ENCODE assay signal across 8 cellular contexts in genomic region chr7:151083824-151084160, GRCh38. TPM values are rescaled to one million over a fixed set of nuclear protein-coding genes. Genes with fewer than 3 reads are reported as not detected.
DNase-seq lines count a peak whose midpoint lies in the region; ATAC-seq, FAIRE-seq and TF ChIP-seq lines count a peak whose summit lies in the region.

No MANE protein-coding gene starts in this region.

- H3K36me3 ChIP-seq in BJ (ENCODE audit: control insufficient read depth, insufficient read depth, low read length): peaks cover under 1% of the 10 kb centered on the region; the same call in 1 of the 2 replicates
- peaks cover 12% of the 10 kb centered on the region for H3K36me3 ChIP-seq in MG63

- CTCF ChIA-PET in BJ (lab: Yijun Ruan, JAX): interaction anchor here (0.8 to 3.1 kb wide), 4 partner anchors 41 to 71 kb away, joined by 3 to 13 read pairs (median 8); partner anchors contain the start of gene ABCB8

- H3K4me1 Mint-ChIP-seq in nephron: peaks cover 39% of the 10 kb centered on the region

- peak overlapping the region in 1 of 3 experiments; percentile 44 for H3K27ac Mint-ChIP-seq in nephron

- peak overlapping the region; percentile 74 to 83 (median 81) for H3K4me3 Mint-ChIP-seq in nephron

- intact Hi-C loops in dorsolateral prefrontal cortex (cut with DNase I): no loop called here

- no peaks in the 10 kb centered on the region for H3K27me3 Mint-ChIP-seq in nephron (ENCODE audit: low read depth)

- no peaks in the 10 kb centered on the region for H3K9me3 Mint-ChIP-seq in nephron

- DNase-seq in BJ (ENCODE audit: low read depth): no peak
- DNase-seq in MG63: no peak
- DNase-seq in dorsolateral prefrontal cortex: no peak
- no peak for DNase-seq in urothelium cell line (ENCODE audit: low spot score)
- DNase-seq in DMS53 (lab: John Stamatoyannopoulos, UW): no peak
- no peak for DNase-seq in A172 (ENCODE audit: low spot score)

- TF ChIP-seq CTCF in BJ (IDR thresholded peaks at IDR 0.05; ENCODE audit: insufficient read depth, low read depth, low read length): no peak
- no peak for TF ChIP-seq CTCF in dorsolateral prefrontal cortex (IDR thresholded peaks at IDR 0.05 in 54 of 56, conservative IDR thresholded peaks at IDR 0.05 in 2 of 56; ENCODE audit: low read depth in 1 of 56, partially characterized antibody in 56 of 56)
- no peak for TF ChIP-seq CTCF in nephron (IDR thresholded peaks at IDR 0.05; ENCODE audit: unreplicated experiment in 3 of 3)

- POLR2A ChIA-PET in BJ (lab: Charles Lee): no interaction called here

- H3K27ac ChIP-seq in dorsolateral prefrontal cortex: peak overlapping the region in 58 of 59 donors; percentile 67 to 98 (median 94)

- H3K9me3 ChIP-seq in MG63: no peaks in the 10 kb centered on the region

- no peaks in the 10 kb centered on the region for H3K36me3 Mint-ChIP-seq in nephron (ENCODE audit: low read depth)

- no peak for ATAC-seq in GM19035 (IDR thresholded peaks at IDR 0.05; ENCODE audit: unreplicated experiment)

- H3K4me3 ChIP-seq in BJ (ENCODE audit: low read depth, low read length) (peak overlapping the region; percentile 81), MG63 (peak overlapping the region; percentile 89), dorsolateral prefrontal cortex (peak overlapping the region; percentile 42 to 98 (median 80))

- H3K27me3 ChIP-seq in BJ (ENCODE audit: control insufficient read depth, insufficient read depth, low read length) (no peaks in the 10 kb centered on the region), MG63 (no peaks in the 10 kb centered on the region), dorsolateral prefrontal cortex (no peaks in the 10 kb centered on the region)

- FAIRE-seq in urothelium cell line (lab: Jason Lieb, UNC): no peak

RNA-seq across cellular contexts. Expression of gene TMUB1, which starts 0.5 kb away (rescaled TPM):
- 13.6 and 27.8 TPM in 2 replicates for polyA plus RNA-seq in BJ (2011; rRNA removed)
- polyA minus RNA-seq in BJ (2011; rRNA and poly(A)+ RNA removed): 4.6 and 5.9 TPM in 2 replicates
- 5.2 and 32.9 TPM in 2 replicates for total RNA-seq in MG63 (2014; rRNA removed; shearing (Covaris generic); ENCODE audit: low replicate concordance)
- total RNA-seq in dorsolateral prefrontal cortex: 10 to 100 TPM; 17.3 to 45.4 (median 25.2) TPM
- 28.9 and 42.8 TPM in 2 replicates for total RNA-seq in A172 (2014; rRNA removed; shearing (Covaris generic))

RNA-seq across cellular contexts. Expression of gene AGAP3, which starts 2.5 kb away (rescaled TPM):
- polyA plus RNA-seq in BJ (2011; rRNA removed): 43.9 and 52.1 TPM in 2 replicates
- 47.5 and 61.8 TPM in 2 replicates for polyA minus RNA-seq in BJ (2011; rRNA and poly(A)+ RNA removed)
- total RNA-seq in MG63 (2014; rRNA removed; shearing (Covaris generic); ENCODE audit: low replicate concordance): 22.5 and 35.1 TPM in 2 replicates
- 100 to 1,000 TPM; 309 to 533 (median 426) TPM for total RNA-seq in dorsolateral prefrontal cortex
- 46.4 and 58.9 TPM in 2 replicates for total RNA-seq in A172 (2014; rRNA removed; shearing (Covaris generic))

RNA-seq across cellular contexts. Expression of gene FASTK, which starts 3.2 kb away (rescaled TPM):
- polyA plus RNA-seq in BJ (2011; rRNA removed): 49.3 and 89.9 TPM in 2 replicates
- 53.0 and 72.2 TPM in 2 replicates for polyA minus RNA-seq in BJ (2011; rRNA and poly(A)+ RNA removed)
- 47.5 and 71.5 TPM in 2 replicates for total RNA-seq in MG63 (2014; rRNA removed; shearing (Covaris generic); ENCODE audit: low replicate concordance)
- total RNA-seq in dorsolateral prefrontal cortex: 100 to 1,000 TPM in 1 of 120 experiments, 10 to 100 TPM in 119; 53.2 to 105 (median 70.3) TPM
- total RNA-seq in A172 (2014; rRNA removed; shearing (Covaris generic)): 95.4 and 118 TPM in 2 replicates

RNA-seq across cellular contexts. Expression of gene SLC4A2, which starts 24.4 kb away (rescaled TPM):
- polyA plus RNA-seq in BJ (2011; rRNA removed): 59.0 and 86.1 TPM in 2 replicates
- polyA minus RNA-seq in BJ (2011; rRNA and poly(A)+ RNA removed): 74.3 and 109 TPM in 2 replicates
- total RNA-seq in MG63 (2014; rRNA removed; shearing (Covaris generic); ENCODE audit: low replicate concordance): 38.6 and 81.5 TPM in 2 replicates
- 100 to 1,000 TPM in 1 of 120 experiments, 10 to 100 TPM in 119; 15.3 to 100 (median 42.1) TPM for total RNA-seq in dorsolateral prefrontal cortex
- total RNA-seq in A172 (2014; rRNA removed; shearing (Covaris generic)): 195 and 238 TPM in 2 replicates

RNA-seq across cellular contexts. Expression of gene CDK5, which starts 26.1 kb away (rescaled TPM):
- 30.0 and 33.2 TPM in 2 replicates for polyA plus RNA-seq in BJ (2011; rRNA removed)
- polyA minus RNA-seq in BJ (2011; rRNA and poly(A)+ RNA removed): 15.3 and 33.8 TPM in 2 replicates
- total RNA-seq in MG63 (2014; rRNA removed; shearing (Covaris generic); ENCODE audit: low replicate concordance): 11.0 and 21.7 TPM in 2 replicates
- 10 to 100 TPM; 24.9 to 86.2 (median 58.7) TPM for total RNA-seq in dorsolateral prefrontal cortex
- total RNA-seq in A172 (2014; rRNA removed; shearing (Covaris generic)): 57.0 and 58.7 TPM in 2 replicates
